8 cellular contexts compared by ENCODE assay signal in the genomic region with DNA sequence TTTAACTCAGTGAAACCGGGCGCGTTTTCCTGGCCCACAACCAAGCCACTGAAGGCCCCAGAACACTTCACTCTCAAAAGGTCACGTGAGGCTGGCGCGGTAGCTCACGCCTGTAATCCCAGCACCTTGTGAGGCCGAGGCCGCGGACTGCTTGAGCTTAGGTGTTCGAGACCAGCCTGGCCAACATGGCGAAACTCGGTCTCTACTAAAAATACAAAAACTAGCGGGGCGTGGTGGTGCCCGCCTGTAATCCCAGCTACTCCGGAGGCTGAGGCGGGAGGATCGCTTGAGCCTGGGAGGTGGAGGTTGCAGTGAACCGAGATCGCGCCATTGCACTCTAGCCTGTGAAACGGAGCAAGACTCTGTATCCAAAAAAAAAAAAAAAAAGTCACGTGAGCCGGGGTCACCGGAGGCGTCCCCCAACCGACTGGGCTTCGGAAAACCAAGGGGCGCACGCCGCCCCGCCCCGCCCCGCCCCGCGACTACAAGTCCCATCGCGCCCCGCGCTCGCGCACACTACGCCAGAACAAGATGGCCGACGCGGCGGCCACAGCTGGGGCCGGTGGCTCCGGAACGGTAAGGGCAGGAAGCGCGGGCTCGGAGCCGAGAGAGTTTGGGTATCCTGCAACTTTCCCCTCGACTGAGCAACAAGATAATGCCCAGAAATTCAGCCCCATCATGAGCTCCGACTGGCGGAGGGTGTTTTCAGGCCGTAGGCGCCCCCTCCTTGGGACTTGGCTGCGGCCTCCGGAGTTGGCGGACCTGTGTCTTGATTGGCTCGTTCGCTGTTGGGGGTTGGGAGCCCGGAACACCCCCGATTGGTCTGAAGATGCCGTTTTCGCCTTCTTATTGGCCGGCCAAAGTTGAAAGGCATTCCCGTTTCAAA. TPM values are rescaled to one million over a fixed set of nuclear protein-coding genes. Genes with fewer than 3 reads are reported as not detected.
DNase-seq lines count a peak whose midpoint lies in the region; ATAC-seq and TF ChIP-seq lines count a peak whose summit lies in the region.

A gene with protein sequence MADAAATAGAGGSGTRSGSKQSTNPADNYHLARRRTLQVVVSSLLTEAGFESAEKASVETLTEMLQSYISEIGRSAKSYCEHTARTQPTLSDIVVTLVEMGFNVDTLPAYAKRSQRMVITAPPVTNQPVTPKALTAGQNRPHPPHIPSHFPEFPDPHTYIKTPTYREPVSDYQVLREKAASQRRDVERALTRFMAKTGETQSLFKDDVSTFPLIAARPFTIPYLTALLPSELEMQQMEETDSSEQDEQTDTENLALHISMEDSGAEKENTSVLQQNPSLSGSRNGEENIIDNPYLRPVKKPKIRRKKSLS (plus strand): TSS at position 514 of the 886 bp plus-strand sequence. CDS start 18 bp downstream, at position 532.

- TF ChIP-seq CTCF in osteoblast (IDR thresholded peaks at IDR 0.05; ENCODE audit: extremely low read depth, low read depth, low read length): no peak
- TF ChIP-seq CTCF in testis (IDR thresholded peaks at IDR 0.05): peak in 1 of 3 experiments; percentile 1

- TF ChIP-seq POLR2A in testis (IDR thresholded peaks at IDR 0.05): peak; percentile 31

- no peaks in the 10 kb centered on the region for H4K20me1 ChIP-seq in osteoblast (ENCODE audit: insufficient read depth, low read length)

- H3K4me1 Mint-ChIP-seq in activated naive CD4-positive, alpha-beta T cell treated with anti-CD3 and anti-CD28 coated beads, Interleukin-2, amount 50 U/mL, for 24 hours: peaks cover 71% of the 10 kb centered on the region

- peaks cover 5% of the 10 kb centered on the region for H3K36me3 Mint-ChIP-seq in activated naive CD4-positive, alpha-beta T cell treated with anti-CD3 and anti-CD28 coated beads, Interleukin-2, amount 50 U/mL, for 24 hours

- H3K4me3 ChIP-seq in GM08714 (ENCODE audit: low read length) (peak within 1 kb of the TSS; percentile 83), osteoblast (ENCODE audit: insufficient read depth, low read length) (peak within 1 kb of the TSS; percentile 99), testis (peak within 1 kb of the TSS; percentile 62 to 71)

- ATAC-seq in HG02610 (IDR thresholded peaks at IDR 0.05; ENCODE audit: unreplicated experiment) (peak; percentile 74), SK-N-SH treated with all-trans-retinoic acid at 6 μM for 48 hours (peak; percentile 92)

- DNase-seq in NCI-H1092 treated with DMSO at 0.1 percent for 48 hours (lab: John Stamatoyannopoulos, UW) (peak; percentile 88), glomerular endothelial cell (ENCODE audit: extremely low read depth, low read depth, low spot score) (peak; percentile 73), osteoblast (ENCODE audit: insufficient read length, low spot score, missing footprints) (peak; percentile 98), testis (peak; percentile 96)

- peak within 1 kb of the TSS; percentile 98 for H2AFZ ChIP-seq in osteoblast (ENCODE audit: low read length)

- H3K36me3 ChIP-seq in osteoblast (ENCODE audit: insufficient read depth, low read length) (peaks cover 14% of the 10 kb centered on the region), testis (ENCODE audit: low read depth, missing control alignments) (no peaks in the 10 kb centered on the region)

- H3K4me3 Mint-ChIP-seq in activated naive CD4-positive, alpha-beta T cell treated with anti-CD3 and anti-CD28 coated beads, Interleukin-2, amount 50 U/mL, for 24 hours: peak within 1 kb of the TSS; percentile 97

- peaks cover 22% of the 10 kb centered on the region for H3K4me1 ChIP-seq in osteoblast (ENCODE audit: insufficient read depth, low read length)
- peaks cover 30% of the 10 kb centered on the region for H3K4me1 ChIP-seq in testis

- H3K9me3 Mint-ChIP-seq in activated naive CD4-positive, alpha-beta T cell treated with anti-CD3 and anti-CD28 coated beads, Interleukin-2, amount 50 U/mL, for 24 hours: no peaks in the 10 kb centered on the region

- H3K9me3 ChIP-seq in osteoblast (ENCODE audit: low read depth, low read length) (no peaks in the 10 kb centered on the region), testis (no peaks in the 10 kb centered on the region)

- intact Hi-C loops in testis (cut with DNase I; ENCODE audit: low total_unique reads): no loop called here

- H3K27me3 ChIP-seq in osteoblast (ENCODE audit: insufficient read depth, low read length) (peaks cover 15% of the 10 kb centered on the region), testis (no peaks in the 10 kb centered on the region)

- peaks cover 12% of the 10 kb centered on the region for H3K79me2 ChIP-seq in osteoblast (ENCODE audit: insufficient read depth, low read length)

- H3K27me3 Mint-ChIP-seq in activated naive CD4-positive, alpha-beta T cell treated with anti-CD3 and anti-CD28 coated beads, Interleukin-2, amount 50 U/mL, for 24 hours: no peaks in the 10 kb centered on the region

- H3K27ac Mint-ChIP-seq in activated naive CD4-positive, alpha-beta T cell treated with anti-CD3 and anti-CD28 coated beads, Interleukin-2, amount 50 U/mL, for 24 hours: peak within 1 kb of the TSS; percentile 98

- H3K27ac ChIP-seq in osteoblast (ENCODE audit: low read depth, low read length) (peak within 1 kb of the TSS; percentile 96), testis (peak within 1 kb of the TSS; percentile 68 to 95)

- WGBS in testis, 2 donors: 8% methylated on average over 53 to 57 of the region's 71 CpGs

- H3K4me2 ChIP-seq in osteoblast (ENCODE audit: insufficient read depth, low read length): peak within 1 kb of the TSS; percentile 89

TF ChIP-seq in SK-N-SH treated with all-trans-retinoic acid at 6 μM for 48 hours, 23 proteins besides CTCF, POLR2A, EP300 and RAD21 (continues in another document):
- TF ChIP-seq ZNF70 (CRISPR knock-in tag; IDR thresholded peaks at IDR 0.05) (0 out of 2 replicates have a peak, but pooled peaks have one; percentile 42), ZFP30 (CRISPR knock-in tag; IDR thresholded peaks at IDR 0.05) (no peak), ZC3H10 (CRISPR knock-in tag; IDR thresholded peaks at IDR 0.05) (no peak), ESRRG (CRISPR knock-in tag; IDR thresholded peaks at IDR 0.05) (0 out of 2 replicates have a peak, but pooled peaks have one; percentile 31), RARB (CRISPR knock-in tag; IDR thresholded peaks at IDR 0.05) (no peak), TCF4 (CRISPR knock-in tag; IDR thresholded peaks at IDR 0.05; ENCODE audit: borderline replicate concordance) (no peak), GLIS3 (CRISPR knock-in tag; IDR thresholded peaks at IDR 0.05) (no peak), POU6F1 (CRISPR knock-in tag; IDR thresholded peaks at IDR 0.05; ENCODE audit: borderline replicate concordance, low read depth) (peak; percentile 53; the same call in 1 of the 2 replicates), ZNF8 (CRISPR knock-in tag; IDR thresholded peaks at IDR 0.05) (no peak), TSHZ2 (CRISPR knock-in tag; IDR thresholded peaks at IDR 0.05) (no peak)

RNA-seq across cellular contexts. Expression of the gene that starts here (rescaled TPM):
- total RNA-seq in glomerular endothelial cell (15.1 and 20.2 TPM in 2 replicates), osteoblast (16.3 and 16.5 TPM in 2 replicates), testis (10 to 100 TPM; 29.7 to 51.3 TPM)
- polyA plus RNA-seq in testis (ENCODE audit: insufficient read depth, low read depth, low replicate concordance): 20.8 TPM

Comparison
In these comparisons a context has a peak if more than half of its experiments do, and no peak if none do; other contexts are left out.
1. Peak in every context shown above with its lines: DNase-seq, ATAC-seq, H3K4me3 ChIP-seq and H3K27ac ChIP-seq.